In the genomic region with DNA sequence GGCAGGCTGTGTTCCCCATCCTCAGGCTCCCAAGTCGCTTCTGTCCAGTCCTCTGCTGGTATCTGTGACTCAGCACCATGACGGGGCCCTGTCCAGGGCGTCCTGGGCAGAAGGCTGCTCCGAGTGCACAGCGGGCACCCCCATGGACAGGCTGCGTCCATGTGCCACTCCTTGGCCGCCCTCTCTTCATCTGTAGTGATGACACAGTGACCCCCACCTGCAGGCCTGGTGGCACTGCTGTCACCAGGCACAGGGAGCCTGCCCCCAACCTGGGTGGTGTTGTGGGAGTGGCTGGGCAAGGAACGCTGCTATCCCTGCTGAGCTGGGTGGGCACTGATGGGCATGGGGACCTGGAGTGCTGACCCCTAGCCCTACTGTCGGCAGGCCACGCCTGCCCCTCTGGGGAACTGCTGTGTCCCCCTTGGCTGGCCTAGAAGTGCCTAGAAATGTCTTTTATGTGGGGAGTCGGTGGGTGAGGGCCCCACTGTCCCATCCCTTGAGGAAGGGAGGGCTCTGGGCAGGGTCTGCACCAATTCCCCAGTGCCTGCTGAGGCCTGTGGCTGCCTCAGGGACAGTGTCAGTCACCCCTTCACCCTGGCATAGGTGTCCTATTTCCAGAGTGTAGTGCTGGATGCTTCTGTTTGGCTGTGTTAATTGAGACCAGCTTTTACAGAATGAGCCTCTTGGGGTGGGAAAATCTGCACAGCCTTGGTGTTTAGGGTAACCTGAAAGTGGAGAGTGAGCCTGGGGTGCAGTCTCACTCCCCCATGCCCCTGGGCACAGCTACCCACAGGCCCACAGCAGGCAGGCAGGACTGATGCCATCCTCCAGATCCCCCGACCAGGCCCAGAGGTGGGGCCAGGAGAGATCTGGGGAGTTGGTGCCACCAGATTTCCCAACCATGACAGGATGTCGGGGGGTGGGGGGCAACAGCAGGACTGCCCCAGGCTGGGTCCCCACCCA, we compare ENCODE assay signal across 9 cellular contexts.
"Had no signal": no experiment of that assay in that cellular context is flagged by ENCODE, and none has a peak within 500 bp of the region (broad histone marks: within the 10 kb centered on the region; RNA-seq: fewer than 3 reads in every experiment).

No MANE protein-coding gene starts in this region.

- H3K4me1 ChIP-seq: HAP-1 had no signal

- H3K36me3 ChIP-seq: HAP-1 had no signal

- H3K4me3 ChIP-seq: GM23248, HAP-1 had no signal

- H3K9ac ChIP-seq: GM23248, KMS-11 had no signal

- ATAC-seq: HCT116 had no signal

- DNase-seq: GM23248, GOT3, H7, HFFc6, IMR-90, KBM-7 had no signal

- H3K4me2 ChIP-seq: KMS-11 had no signal

- H3K9me3 ChIP-seq: HAP-1 had no signal

- H3K4me3 Mint-ChIP-seq: HFFc6 had no signal

- H3K27ac ChIP-seq: GM23248, KMS-11 had no signal

- H2AFZ ChIP-seq: GM23248 had no signal

- H3K9me3 Mint-ChIP-seq: HFFc6 had no signal

- H3K27ac Mint-ChIP-seq: HFFc6 had no signal
